In genomic region chr1:155062151-155062686, GRCh38 we compare ENCODE assay signal across 9 cellular contexts. TPM values are rescaled to one million over a fixed set of nuclear protein-coding genes. Genes with fewer than 3 reads are reported as not detected.
DNase-seq lines count a peak whose midpoint lies in the region; ATAC-seq and TF ChIP-seq lines count a peak whose summit lies in the region.
"Had no signal": no experiment of that assay in that cellular context is flagged by ENCODE, and none has a peak within 500 bp of the region (broad histone marks: within the 10 kb centered on the region; RNA-seq: fewer than 3 reads in every experiment).

No MANE protein-coding gene starts in this region.

- H3K4me3 ChIP-seq in choroid plexus epithelial cell (ENCODE audit: low read depth, low read length) = peak overlapping the region; percentile 11

- BruUV-seq in Calu3 (replicated peaks; lab: Mats Ljungman, UMichigan) = no TSS peak

- H3K4me1 Mint-ChIP-seq in Calu3 (ENCODE audit: low read depth, unreplicated experiment) = peaks cover 30% of the 10 kb centered on the region
- peaks cover 21 to 50% (median 34%) of the 10 kb centered on the region in 4 donors for H3K4me1 Mint-ChIP-seq in naive thymus-derived CD8-positive, alpha-beta T cell

- intact Hi-C loops in Calu3 (cut with micrococcal nuclease; ENCODE audit: unreplicated experiment) = loop anchor here (5.0 to 10.0 kb wide), 3 partner anchors 90 to 387 kb away; partner anchors contain the start of genes CKS1B and SHC1

- no peak for TF ChIP-seq CTCF in Calu3 (IDR thresholded peaks at IDR 0.05; ENCODE audit: unreplicated experiment)
- no peak for TF ChIP-seq CTCF in choroid plexus epithelial cell (conservative IDR thresholded peaks at IDR 0.05; ENCODE audit: low read depth, low read length)

- POLR2A ChIA-PET in naive thymus-derived CD8-positive, alpha-beta T cell (lab: Charles Lee) = interaction anchor here (0.8 to 5.4 kb wide), 9 partner anchors 10 to 502 kb away, joined by 3 to 44 read pairs (median 5); partner anchors contain the start of genes ADAM15, EFNA3 and PMVK

- peaks cover 42% of the 10 kb centered on the region for H3K36me3 Mint-ChIP-seq in Calu3 (ENCODE audit: insufficient read depth, unreplicated experiment)
- peaks cover 0 to 8% (median 2%) of the 10 kb centered on the region in 3 donors for H3K36me3 Mint-ChIP-seq in naive thymus-derived CD8-positive, alpha-beta T cell

- no peak for DNase-seq in Calu3
- peak; percentile 95 for DNase-seq in HuH-7 (ENCODE audit: low spot score)
- DNase-seq in choroid plexus epithelial cell (ENCODE audit: low read depth) = no peak
- DNase-seq in naive thymus-derived CD8-positive, alpha-beta T cell = no peak
- no peak for DNase-seq in NK-92 treated with Interleukin-12 subunit alpha and Interleukin-12 subunit beta, amount 100 ng/mL, for 24 hours (lab: John Stamatoyannopoulos, UW)

- CTCF ChIA-PET in Calu3 (lab: Charles Lee) = interaction anchor here (0.6 to 3.0 kb wide), 15 partner anchors 11 to 184 kb away, joined by 3 to 28 read pairs (median 5); partner anchors contain the start of genes ADAM15, EFNA3, FLAD1 and LENEP

- ATAC-seq in naive thymus-derived CD8-positive, alpha-beta T cell = no peak
- no peak for ATAC-seq in activated CD4-positive, CD25-positive, alpha-beta regulatory T cell treated with anti-CD3 and anti-CD28 coated beads, Interleukin-2, amount 50 U/mL, for 24 hours
- no peak for ATAC-seq in HG02870 (IDR thresholded peaks at IDR 0.05; ENCODE audit: unreplicated experiment)
- ATAC-seq in GM19463 (IDR thresholded peaks at IDR 0.05; ENCODE audit: unreplicated experiment) = no peak

- no peaks in the 10 kb centered on the region for H3K27me3 Mint-ChIP-seq in Calu3 (ENCODE audit: unreplicated experiment)
- H3K27me3 Mint-ChIP-seq in naive thymus-derived CD8-positive, alpha-beta T cell = no peaks in the 10 kb centered on the region

- peak overlapping the region; percentile 76 for H3K4me3 Mint-ChIP-seq in Calu3 (ENCODE audit: low read depth, unreplicated experiment)
- H3K4me3 Mint-ChIP-seq in naive thymus-derived CD8-positive, alpha-beta T cell = peak overlapping the region; percentile 81 to 98 (median 94)

- H3K9me3 Mint-ChIP-seq in Calu3 (ENCODE audit: low read depth, unreplicated experiment) = no peaks in the 10 kb centered on the region
- H3K9me3 Mint-ChIP-seq in naive thymus-derived CD8-positive, alpha-beta T cell = no peaks in the 10 kb centered on the region

- no peak overlapping the region for H3K27ac Mint-ChIP-seq in Calu3 (ENCODE audit: unreplicated experiment)
- no peak overlapping the region for H3K27ac Mint-ChIP-seq in naive thymus-derived CD8-positive, alpha-beta T cell

RNA-seq across cellular contexts. Expression of gene EFNA4, which starts 1.3 kb away (rescaled TPM):
- 12.6 and 13.9 TPM in 2 replicates for total RNA-seq in Calu3 (2022)
- total RNA-seq in naive thymus-derived CD8-positive, alpha-beta T cell = 1 to 10 TPM; 4.6 to 5.3 TPM
- polyA plus RNA-seq in naive thymus-derived CD8-positive, alpha-beta T cell = 1 to 10 TPM; 1.0 to 2.6 (median 1.1) TPM

RNA-seq across cellular contexts. Expression of gene ADAM15, which starts 11.1 kb away (rescaled TPM):
- 99.1 and 103 TPM in 2 replicates for total RNA-seq in Calu3 (2022)
- total RNA-seq in naive thymus-derived CD8-positive, alpha-beta T cell = 10 to 100 TPM; 21.1 to 21.9 TPM
- polyA plus RNA-seq in naive thymus-derived CD8-positive, alpha-beta T cell = 1 to 10 TPM; 2.8 to 4.5 (median 3.1) TPM

RNA-seq across cellular contexts. Expression of gene EFNA3, which starts 16.4 kb away (rescaled TPM):
- total RNA-seq in Calu3 (2022) = 1.7 and 3.4 TPM in 2 replicates
- 1 to 10 TPM in 1 of 2 experiments, under 1 TPM in 1; 0.88 to 1.2 TPM for total RNA-seq in naive thymus-derived CD8-positive, alpha-beta T cell
- polyA plus RNA-seq in naive thymus-derived CD8-positive, alpha-beta T cell = 1 to 10 TPM in 1 of 3 donors, under 1 TPM in 2; 0.53 to 1.3 (median 0.56) TPM

RNA-seq across cellular contexts. Expression of gene DCST1, which starts 28.6 kb away (rescaled TPM):
- 0.17 TPM in 1 of 2 replicates, not detected in the other for total RNA-seq in Calu3 (2022)
- total RNA-seq in naive thymus-derived CD8-positive, alpha-beta T cell = not detected
- polyA plus RNA-seq in naive thymus-derived CD8-positive, alpha-beta T cell = not detected
- total RNA-seq: T-helper 2 cell treated with Interferon-gamma antibody and Interleukin-4, amounts not matched to agents 100 ng/mL and 5 ng/mL, for 36 hours had no signal

RNA-seq across cellular contexts. Expression of gene DCST2, which starts 28.6 kb away (rescaled TPM):
- 1.4 and 1.5 TPM in 2 replicates for total RNA-seq in Calu3 (2022)
- total RNA-seq in naive thymus-derived CD8-positive, alpha-beta T cell = 1 to 10 TPM in 1 of 2 experiments, under 1 TPM in 1; 0.83 to 1.1 TPM
- polyA plus RNA-seq in naive thymus-derived CD8-positive, alpha-beta T cell = not detected
